18 cellular contexts compared by ENCODE assay signal in the genomic region with DNA sequence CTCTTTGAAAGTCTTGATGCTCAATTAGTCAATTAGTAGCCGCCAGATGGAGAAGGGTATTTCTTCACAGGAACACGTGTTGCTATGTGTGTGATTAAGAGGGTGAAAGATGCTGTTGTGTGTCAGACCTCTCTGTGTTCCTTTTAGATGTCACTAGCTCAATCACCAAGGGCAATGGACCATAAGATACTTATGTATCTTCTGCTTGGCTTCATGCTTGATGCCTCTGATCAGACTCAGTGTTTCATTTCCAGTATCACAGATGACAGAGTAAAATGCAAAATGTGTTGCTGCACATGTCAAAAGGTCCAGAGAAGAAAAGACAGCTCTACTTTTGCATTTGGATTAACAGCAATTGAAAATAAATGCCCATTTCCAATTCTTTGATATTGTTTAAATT.
DNase-seq lines count a peak whose midpoint lies in the region; ATAC-seq and TF ChIP-seq lines count a peak whose summit lies in the region.
"Had no signal": no experiment of that assay in that cellular context is flagged by ENCODE, and none has a peak within 500 bp of the region (broad histone marks: within the 10 kb centered on the region; RNA-seq: fewer than 3 reads in every experiment).

No MANE protein-coding gene starts in this region.

- H4K20me1 ChIP-seq in OCI-LY1 (ENCODE audit: insufficient read depth, low read length) (no peaks in the 10 kb centered on the region), hepatocyte (ENCODE audit: insufficient read depth, poor library complexity, severe bottlenecking) (no peaks in the 10 kb centered on the region)

- H3K9me3 ChIP-seq in OCI-LY1 (ENCODE audit: low read length) (peaks cover 13% of the 10 kb centered on the region), hepatocyte (ENCODE audit: low read depth) (no peaks in the 10 kb centered on the region)
- H3K9me3 ChIP-seq: BE2C, HAP-1 had no signal

- H3K4me1 ChIP-seq in OCI-LY1 (ENCODE audit: insufficient read depth, low read length, severe bottlenecking) (peaks cover 25% of the 10 kb centered on the region), hepatocyte (ENCODE audit: insufficient read depth) (no peaks in the 10 kb centered on the region)
- H3K4me1 ChIP-seq: BE2C, HAP-1 had no signal

- H2AFZ ChIP-seq in OCI-LY1 (ENCODE audit: low read length): 0 out of 2 replicates have a peak overlapping the region, but pooled peaks have one; percentile 83
- H2AFZ ChIP-seq in hepatocyte: no peak overlapping the region
- H2AFZ ChIP-seq: GM23248 had no signal

- H3K4me3 ChIP-seq in OCI-LY1 (ENCODE audit: low read depth, low read length, poor library complexity, severe bottlenecking): no peak overlapping the region
- no peak overlapping the region for H3K4me3 ChIP-seq in hepatocyte
- H3K4me3 ChIP-seq: GM12878, GM23248, HAP-1 had no signal

- H3F3A ChIP-seq in OCI-LY1 (ENCODE audit: insufficient read depth, low read length): no peaks in the 10 kb centered on the region

- 86% methylated on average over 2 of the region's 2 CpGs for WGBS in hepatocyte (ENCODE audit: low lambda C conversion rate, missing lambda C conversion rate)

- H3K4me2 ChIP-seq in OCI-LY1 (ENCODE audit: low read length) (no peak overlapping the region), hepatocyte (no peak overlapping the region)

- H3K9me2 ChIP-seq in OCI-LY1 (ENCODE audit: low read depth, low read length): no peaks in the 10 kb centered on the region
- H3K9me2 ChIP-seq in hepatocyte (replicated peaks; ENCODE audit: insufficient read depth): no peaks in the 10 kb centered on the region

- DNase-seq in NCI-H82 (lab: John Stamatoyannopoulos, UW) (peak; percentile 16), NCI-H82 treated with DMSO at 0.1 percent for 48 hours (lab: John Stamatoyannopoulos, UW; ENCODE audit: unreplicated experiment) (no peak), NCI-H2171 treated with DMSO at 0.1 percent for 48 hours (lab: John Stamatoyannopoulos, UW) (peak; percentile 98), retina (peak; percentile 48), hepatocyte (ENCODE audit: low spot score) (no peak), SW480 (ENCODE audit: low spot score) (no peak)
- DNase-seq: 8988T; BE2C; C1 segment of cervical spinal cord; CD4-positive, CD25-positive, alpha-beta regulatory T cell; CD8-positive, alpha-beta memory T cell; COR-L47; DMS79 treated with DMSO at 0.1 percent for 48 hours; GM23248 had no signal

- no peak for ATAC-seq in GM18858 (IDR thresholded peaks at IDR 0.05; ENCODE audit: unreplicated experiment)
- ATAC-seq: GM12878 had no signal

- TF ChIP-seq CTCF in OCI-LY1 (IDR thresholded peaks at IDR 0.05; ENCODE audit: low read length) (no peak), hepatocyte (IDR thresholded peaks at IDR 0.05; ENCODE audit: poor library complexity) (no peak)

- H3K27me3 ChIP-seq in OCI-LY1 (ENCODE audit: insufficient read depth, low read length) (no peaks in the 10 kb centered on the region), hepatocyte (no peaks in the 10 kb centered on the region)
- H3K27me3 ChIP-seq: BE2C had no signal

- H3K36me3 ChIP-seq in OCI-LY1 (ENCODE audit: insufficient read depth, low read length): no peaks in the 10 kb centered on the region
- H3K36me3 ChIP-seq in hepatocyte (replicated peaks; ENCODE audit: insufficient read depth, low read depth): no peaks in the 10 kb centered on the region
- H3K36me3 ChIP-seq: BE2C, HAP-1 had no signal

- H3K27ac ChIP-seq in OCI-LY1 (ENCODE audit: low read depth, low read length, poor library complexity, severe bottlenecking): peak overlapping the region; percentile 1
- H3K27ac ChIP-seq in hepatocyte: no peak overlapping the region
- H3K27ac ChIP-seq: GM23248 had no signal

- no peak overlapping the region for H3K9ac ChIP-seq in OCI-LY1 (ENCODE audit: low read length)
- H3K9ac ChIP-seq: GM23248 had no signal

- H3K79me2 ChIP-seq in OCI-LY1 (ENCODE audit: insufficient read depth, low read length): no peaks in the 10 kb centered on the region
- no peaks in the 10 kb centered on the region for H3K79me2 ChIP-seq in hepatocyte

Comparison
In these comparisons a context has a peak if more than half of its experiments do, and no peak if none do; other contexts are left out.
1. DNase-seq: peak in NCI-H82 (single experiment), NCI-H2171 treated with DMSO at 0.1 percent for 48 hours (single experiment) and retina (single experiment); none in NCI-H82 treated with DMSO at 0.1 percent for 48 hours (single experiment), hepatocyte (single experiment) and SW480 (single experiment).